8 cellular contexts compared by ENCODE assay signal in genomic region chr21:32279377-32279680, GRCh38. TPM values are rescaled to one million over a fixed set of nuclear protein-coding genes. Genes with fewer than 3 reads are reported as not detected.
DNase-seq lines count a peak whose midpoint lies in the region; ATAC-seq and TF ChIP-seq lines count a peak whose summit lies in the region.

No MANE protein-coding gene starts in this region.

- H3K27ac Mint-ChIP-seq in CD4-positive, CD25-positive, alpha-beta regulatory T cell, result peak overlapping the region; percentile 82 to 97 (median 96)

- H3K4me1 Mint-ChIP-seq in CD4-positive, CD25-positive, alpha-beta regulatory T cell, result peaks cover 15 to 33% (median 25%) of the 10 kb centered on the region in 4 donors

- in situ Hi-C loops in brain microvascular endothelial cell (cut with HindIII; ENCODE audit: low pct_ligation_motif_present, low sequenced_read_pairs), result no loop called here

- no peaks in the 10 kb centered on the region for H3K9me3 Mint-ChIP-seq in CD4-positive, CD25-positive, alpha-beta regulatory T cell

- H3K4me3 ChIP-seq in CD4-positive, CD25-positive, alpha-beta regulatory T cell (ENCODE audit: low read depth, low read length), result peak overlapping the region; percentile 95
- H3K4me3 ChIP-seq in brain microvascular endothelial cell (ENCODE audit: low read depth, low read length), result peak overlapping the region; percentile 73
- H3K4me3 ChIP-seq in muscle layer of colon (ENCODE audit: low read depth in 1 of 2, low read length in 2 of 2), result peak overlapping the region; percentile 48 to 92

- peak overlapping the region; percentile 66 for H3K27ac ChIP-seq in CD4-positive, CD25-positive, alpha-beta regulatory T cell (ENCODE audit: insufficient read depth, low read length, poor library complexity, severe bottlenecking)
- H3K27ac ChIP-seq in brain microvascular endothelial cell, result peak overlapping the region; percentile 44
- H3K27ac ChIP-seq in muscle layer of colon (ENCODE audit: low read depth, low read length), result peak overlapping the region; percentile 5

- peak overlapping the region; percentile 95 to 99 (median 99) for H3K4me3 Mint-ChIP-seq in CD4-positive, CD25-positive, alpha-beta regulatory T cell

- peaks cover 21% of the 10 kb centered on the region for H3K36me3 Mint-ChIP-seq in CD4-positive, CD25-positive, alpha-beta regulatory T cell

- H3K9ac ChIP-seq in muscle layer of colon (ENCODE audit: low read length), result peak overlapping the region; percentile 86

- H3K9me3 ChIP-seq in CD4-positive, CD25-positive, alpha-beta regulatory T cell (ENCODE audit: control insufficient read depth in 2 of 2, low read length in 2 of 2), result no peaks in the 10 kb centered on the region
- H3K9me3 ChIP-seq in muscle layer of colon (ENCODE audit: low read length), result no peaks in the 10 kb centered on the region

- no peaks in the 10 kb centered on the region for H3K27me3 ChIP-seq in CD4-positive, CD25-positive, alpha-beta regulatory T cell (ENCODE audit: control insufficient read depth, insufficient read depth, low read length)
- H3K27me3 ChIP-seq in brain microvascular endothelial cell (replicated peaks) (no peaks in the 10 kb centered on the region), muscle layer of colon (ENCODE audit: control insufficient read depth in 1 of 2, insufficient read depth in 2 of 2, low read length in 2 of 2) (no peaks in the 10 kb centered on the region)

- ATAC-seq in CD4-positive, CD25-positive, alpha-beta regulatory T cell (ENCODE audit: low read depth in 2 of 2), result no peak
- ATAC-seq in HG02870 (IDR thresholded peaks at IDR 0.05; ENCODE audit: unreplicated experiment), result peak; percentile 24
- ATAC-seq in activated CD4-positive, CD25-positive, alpha-beta regulatory T cell treated with anti-CD3 and anti-CD28 coated beads, Interleukin-2, amount 50 U/mL, for 24 hours, result no peak

- no peaks in the 10 kb centered on the region for H3K27me3 Mint-ChIP-seq in CD4-positive, CD25-positive, alpha-beta regulatory T cell

- peaks cover 16% of the 10 kb centered on the region for H3K4me1 ChIP-seq in CD4-positive, CD25-positive, alpha-beta regulatory T cell (ENCODE audit: control insufficient read depth, insufficient read depth, low read length, poor library complexity, severe bottlenecking)
- peaks cover 14% of the 10 kb centered on the region for H3K4me1 ChIP-seq in muscle layer of colon (ENCODE audit: insufficient read depth, low read length)

- no peaks in the 10 kb centered on the region for H3K36me3 ChIP-seq in CD4-positive, CD25-positive, alpha-beta regulatory T cell (ENCODE audit: control insufficient read depth, insufficient read depth, low read length)
- H3K36me3 ChIP-seq in brain microvascular endothelial cell (replicated peaks) (no peaks in the 10 kb centered on the region), muscle layer of colon (ENCODE audit: insufficient read depth, low read length) (no peaks in the 10 kb centered on the region)

- no peak for TF ChIP-seq CTCF in brain microvascular endothelial cell (IDR thresholded peaks at IDR 0.05; ENCODE audit: low read depth, low read length, missing control alignments)

- DNase-seq in CD4-positive, CD25-positive, alpha-beta regulatory T cell, result no peak
- DNase-seq in brain microvascular endothelial cell (no peak), NCI-H2196 (lab: John Stamatoyannopoulos, UW; ENCODE audit: unreplicated experiment) (no peak), hepatic stellate cell (ENCODE audit: low spot score) (no peak)
- DNase-seq in stimulated activated naive CD4-positive, alpha-beta T cell treated with Interleukin-2 at 50 U/mL for 16 hours (lab: John Stamatoyannopoulos, UW), result no peak

RNA-seq across cellular contexts. Expression of gene MIS18A, which starts 0.5 kb away (rescaled TPM):
- 5.2 TPM for total RNA-seq in CD4-positive, CD25-positive, alpha-beta regulatory T cell
- polyA plus RNA-seq in CD4-positive, CD25-positive, alpha-beta regulatory T cell, result 10 to 100 TPM in 3 of 4 donors, 1 to 10 TPM in 1; 9.9 to 13.3 (median 11.2) TPM

RNA-seq across cellular contexts. Expression of gene MRAP, which starts 19.3 kb away (rescaled TPM):
- total RNA-seq in CD4-positive, CD25-positive, alpha-beta regulatory T cell, result not detected
- polyA plus RNA-seq in CD4-positive, CD25-positive, alpha-beta regulatory T cell, result not detected

Comparison
In these comparisons a context has a peak if more than half of its experiments do, and no peak if none do; other contexts are left out.
1. H3K27ac ChIP-seq: peak in every context shown above with its lines; median percentile 66 in CD4-positive, CD25-positive, alpha-beta regulatory T cell; 44 in brain microvascular endothelial cell; 5 in muscle layer of colon.